ENCODE assay signal across 8 cellular contexts in genomic region chr6:47308674-47309325, GRCh38. TPM values are rescaled to one million over a fixed set of nuclear protein-coding genes. Genes with fewer than 3 reads are reported as not detected.
DNase-seq lines count a peak whose midpoint lies in the region; ATAC-seq and TF ChIP-seq lines count a peak whose summit lies in the region.

No MANE protein-coding gene starts in this region.

- no peak for TF ChIP-seq POLR2A in upper lobe of left lung (IDR thresholded peaks at IDR 0.05)

- POLR2A ChIA-PET in RWPE1 (lab: Yijun Ruan, JAX; ENCODE audit: low non-redundant PET), result no interaction called here

- no peak overlapping the region for H2AK5ac ChIP-seq in mesendoderm (ENCODE audit: low read length)

- no peaks in the 10 kb centered on the region for H3K27me3 ChIP-seq in mesendoderm (ENCODE audit: insufficient read depth, low read length, poor library complexity)
- H3K27me3 ChIP-seq in upper lobe of left lung, result peaks cover 0 to 12% (median 0%) of the 10 kb centered on the region in 4 donors

- no peak overlapping the region for H2BK120ac ChIP-seq in mesendoderm (ENCODE audit: low read depth, low read length)

- peaks cover 10% of the 10 kb centered on the region for H3K4me1 Mint-ChIP-seq in activated T-cell treated with anti-CD3 and anti-CD28 coated beads, Interleukin-2, amount 50 U/mL, for 24 hours (ENCODE audit: low read depth)
- H3K4me1 Mint-ChIP-seq in effector memory CD8-positive, alpha-beta T cell (ENCODE audit: low read depth in 2 of 2), result peaks cover 1 to 8% of the 10 kb centered on the region in 2 donors

- no peak for DNase-seq in activated T-cell treated with anti-CD3 and anti-CD28 coated beads, Interleukin-2, amount 50 U/mL, for 24 hours
- DNase-seq in activated T-cell treated with anti-CD3 and anti-CD28 coated beads for 4 hours, result no peak
- peak; percentile 27 for DNase-seq in RWPE1 (ENCODE audit: low spot score)
- no peak for DNase-seq in effector memory CD8-positive, alpha-beta T cell
- peak; percentile 45 for DNase-seq in mesendoderm
- DNase-seq in upper lobe of left lung, result peak in 1 of 2 donors; percentile 88
- no peak for DNase-seq in GM19240 (ENCODE audit: insufficient read length, low spot score)

- peaks cover 53% of the 10 kb centered on the region for H3K79me2 ChIP-seq in mesendoderm (ENCODE audit: control insufficient read depth, insufficient read depth, low read length)

- H3K18ac ChIP-seq in mesendoderm (ENCODE audit: low read length), result peak overlapping the region; percentile 13

- peak overlapping the region; percentile 76 for H3K4ac ChIP-seq in mesendoderm (ENCODE audit: low read depth, low read length)

- H3K4me1 ChIP-seq in mesendoderm (ENCODE audit: control insufficient read depth, low read depth, low read length), result peaks cover 4% of the 10 kb centered on the region
- peaks cover 4 to 23% (median 12%) of the 10 kb centered on the region in 4 donors for H3K4me1 ChIP-seq in upper lobe of left lung

- H3K4me3 ChIP-seq in mesendoderm (ENCODE audit: low read length), result peak overlapping the region; percentile 86
- peak overlapping the region; percentile 46 to 81 (median 66) for H3K4me3 ChIP-seq in upper lobe of left lung

- no peak overlapping the region for H2BK15ac ChIP-seq in mesendoderm (replicated peaks; ENCODE audit: low read depth)

- no peak for TF ChIP-seq EP300 in upper lobe of left lung (IDR thresholded peaks at IDR 0.05)

- CTCF ChIA-PET in RWPE1 (lab: Yijun Ruan, JAX), result interaction anchor here (0.9 to 5.5 kb wide), 6 partner anchors 8 to 217 kb away, joined by 3 to 46 read pairs (median 5); no protein-coding TSS in a partner anchor

- peak; percentile 5 for ATAC-seq in HG02870 (IDR thresholded peaks at IDR 0.05; ENCODE audit: unreplicated experiment)
- ATAC-seq in effector memory CD8-positive, alpha-beta T cell (replicated peaks), result no peak
- ATAC-seq in upper lobe of left lung (ENCODE audit: low FRiP score in 2 of 2), result peak; percentile 52 to 61

- no peak overlapping the region for H2BK5ac ChIP-seq in mesendoderm (ENCODE audit: low read length)

- WGBS in mesendoderm (ENCODE audit: extremely low coverage, insufficient coverage, low lambda C conversion rate), result no CpG with 5 or more reads among the region's 49 CpGs
- 1% methylated on average over 32 of the region's 49 CpGs; no CpG with 5 or more reads in 1 of the 2 donors for WGBS in upper lobe of left lung, 2 donors

- H4K5ac ChIP-seq in mesendoderm (ENCODE audit: low read length), result no peak overlapping the region

- peak overlapping the region; percentile 94 for H3K56ac ChIP-seq in mesendoderm (ENCODE audit: low read length)

- H4K8ac ChIP-seq in mesendoderm (ENCODE audit: low read depth, low read length), result no peak overlapping the region

- no peaks in the 10 kb centered on the region for H3K9me3 ChIP-seq in upper lobe of left lung

- peak overlapping the region; percentile 82 for H3K4me2 ChIP-seq in mesendoderm (ENCODE audit: low read length)

- peaks cover 2% of the 10 kb centered on the region for H3K79me1 ChIP-seq in mesendoderm (ENCODE audit: low read length)

- peak overlapping the region; percentile 92 for H3K9ac ChIP-seq in mesendoderm (ENCODE audit: low read length)

- H3K23ac ChIP-seq in mesendoderm (ENCODE audit: low read length), result no peak overlapping the region

- no peak for TF ChIP-seq CTCF in RWPE1 (conservative IDR thresholded peaks at IDR 0.05; ENCODE audit: low read depth)
- TF ChIP-seq CTCF in upper lobe of left lung (IDR thresholded peaks at IDR 0.05), result no peak

- H3K27ac Mint-ChIP-seq in activated T-cell treated with anti-CD3 and anti-CD28 coated beads, Interleukin-2, amount 50 U/mL, for 24 hours, result no peak overlapping the region
- no peak overlapping the region for H3K27ac Mint-ChIP-seq in effector memory CD8-positive, alpha-beta T cell

- no peaks in the 10 kb centered on the region for H3K9me3 Mint-ChIP-seq in activated T-cell treated with anti-CD3 and anti-CD28 coated beads, Interleukin-2, amount 50 U/mL, for 24 hours
- no peaks in the 10 kb centered on the region for H3K9me3 Mint-ChIP-seq in effector memory CD8-positive, alpha-beta T cell

- H3K4me3 Mint-ChIP-seq in activated T-cell treated with anti-CD3 and anti-CD28 coated beads, Interleukin-2, amount 50 U/mL, for 24 hours, result peak overlapping the region; percentile 72
- H3K4me3 Mint-ChIP-seq in effector memory CD8-positive, alpha-beta T cell, result peak overlapping the region; percentile 60 to 66

- peak overlapping the region; percentile 84 for H3K27ac ChIP-seq in RWPE1
- H3K27ac ChIP-seq in mesendoderm (ENCODE audit: low read depth, low read length), result peak overlapping the region; percentile 71
- peak overlapping the region; percentile 62 to 88 (median 75) for H3K27ac ChIP-seq in upper lobe of left lung

- H3K27me3 Mint-ChIP-seq in activated T-cell treated with anti-CD3 and anti-CD28 coated beads, Interleukin-2, amount 50 U/mL, for 24 hours, result peaks cover 84% of the 10 kb centered on the region
- peaks cover 58 to 88% of the 10 kb centered on the region in 2 donors for H3K27me3 Mint-ChIP-seq in effector memory CD8-positive, alpha-beta T cell

- H3K36me3 Mint-ChIP-seq in activated T-cell treated with anti-CD3 and anti-CD28 coated beads, Interleukin-2, amount 50 U/mL, for 24 hours (ENCODE audit: low read depth), result no peaks in the 10 kb centered on the region
- H3K36me3 Mint-ChIP-seq in effector memory CD8-positive, alpha-beta T cell (ENCODE audit: insufficient read depth), result no peaks in the 10 kb centered on the region

- H3K36me3 ChIP-seq in mesendoderm (ENCODE audit: control insufficient read depth, insufficient read depth, low read length), result no peaks in the 10 kb centered on the region
- no peaks in the 10 kb centered on the region for H3K36me3 ChIP-seq in upper lobe of left lung

RNA-seq across cellular contexts. Expression of gene TNFRSF21, which starts 0.9 kb away (rescaled TPM):
- polyA plus RNA-seq in mesendoderm (2013, experiment 1 of 2), result 56.4 TPM
- polyA plus RNA-seq in mesendoderm (2013, experiment 2 of 2), result 56.6 TPM
- 10 to 100 TPM; 11.7 to 56.1 (median 20.6) TPM for total RNA-seq in upper lobe of left lung

Comparison
In these comparisons a context has a peak if more than half of its experiments do, and no peak if none do; other contexts are left out.
1. DNase-seq: peak in RWPE1 (single experiment) and mesendoderm (single experiment); none in activated T-cell treated with anti-CD3 and anti-CD28 coated beads, Interleukin-2, amount 50 U/mL, for 24 hours (single experiment), activated T-cell treated with anti-CD3 and anti-CD28 coated beads for 4 hours (single experiment), effector memory CD8-positive, alpha-beta T cell (0 of 3) and GM19240 (single experiment).
2. Peak in every context shown above with its lines, with median percentiles within 50 percentile points of each other: H3K27ac ChIP-seq.